In genomic region chr1:31295874-31296485, GRCh38 we compare ENCODE assay signal across 1 cellular context.
TF ChIP-seq lines count a peak whose summit lies in the region.

No MANE protein-coding gene starts in this region.

TF ChIP-seq in K562, 482 proteins besides CTCF, POLR2A, EP300 and RAD21 (continued from another document and continues in another):
- no peak for TF ChIP-seq CHAMP1 (IDR thresholded peaks at IDR 0.05)
- TF ChIP-seq ZNF395 (CRISPR knock-in tag; IDR thresholded peaks at IDR 0.05) = no peak
- TF ChIP-seq ELF1 (tag; IDR thresholded peaks at IDR 0.05) = no peak
- no peak for TF ChIP-seq AFF4 (CRISPR knock-in tag; IDR thresholded peaks at IDR 0.05)
- no peak for TF ChIP-seq PREB (CRISPR knock-in tag; IDR thresholded peaks at IDR 0.05)
- TF ChIP-seq ZNF764 (CRISPR knock-in tag; IDR thresholded peaks at IDR 0.05; ENCODE audit: low read depth) = no peak
- no peak for TF ChIP-seq CEBPZ (IDR thresholded peaks at IDR 0.05; ENCODE audit: borderline replicate concordance, low read depth, low read length)
- no peak for TF ChIP-seq BRF1 (IDR thresholded peaks at IDR 0.05; ENCODE audit: borderline replicate concordance, extremely low read depth, insufficient read length)
- no peak for TF ChIP-seq CREB5 (CRISPR knock-in tag; IDR thresholded peaks at IDR 0.05)
- TF ChIP-seq PHF21A (IDR thresholded peaks at IDR 0.05; ENCODE audit: borderline replicate concordance, low read depth) = no peak
- TF ChIP-seq CBFA2T2 (conservative IDR thresholded peaks at IDR 0.05) = no peak
- TF ChIP-seq HMG20B (CRISPR knock-in tag; IDR thresholded peaks at IDR 0.05) = no peak
- no peak for TF ChIP-seq MEF2D (tag; conservative IDR thresholded peaks at IDR 0.05; ENCODE audit: low read depth)
- no peak for TF ChIP-seq RFX7 (CRISPR knock-in tag; IDR thresholded peaks at IDR 0.05)
- no peak for TF ChIP-seq PHF8 (IDR thresholded peaks at IDR 0.05; ENCODE audit: borderline replicate concordance, low read length)
- TF ChIP-seq ATF3 (IDR thresholded peaks at IDR 0.05) = no peak
- no peak for TF ChIP-seq ATF3 (CRISPR knock-in tag; conservative IDR thresholded peaks at IDR 0.05)
- no peak for TF ChIP-seq E2F6 (IDR thresholded peaks at IDR 0.05; ENCODE audit: borderline replicate concordance in 1 of 2, extremely low read depth in 1 of 2, insufficient read depth in 1 of 2, insufficient read length in 1 of 2, low read depth in 1 of 2, low read length in 1 of 2, poor library complexity in 1 of 2, severe bottlenecking in 1 of 2)
- TF ChIP-seq RBM39 (optimal IDR thresholded peaks at IDR 0.05; ENCODE audit: low read depth, low read length) = no peak
- TF ChIP-seq RB1 (IDR thresholded peaks at IDR 0.05; ENCODE audit: low read depth) = no peak
- no peak for TF ChIP-seq HES1 (IDR thresholded peaks at IDR 0.05; ENCODE audit: low read depth)
- no peak for TF ChIP-seq TAF7 (tag; IDR thresholded peaks at IDR 0.05)
- no peak for TF ChIP-seq KHSRP (IDR thresholded peaks at IDR 0.05)
- no peak for TF ChIP-seq ZNF311 (CRISPR knock-in tag; IDR thresholded peaks at IDR 0.05)
- TF ChIP-seq KLF13 (tag; IDR thresholded peaks at IDR 0.05; ENCODE audit: borderline replicate concordance, low read depth) = no peak
- no peak for TF ChIP-seq DACH1 (IDR thresholded peaks at IDR 0.05; ENCODE audit: partially characterized antibody)
- no peak for TF ChIP-seq ZNF408 (CRISPR knock-in tag; IDR thresholded peaks at IDR 0.05; ENCODE audit: low read depth)
- TF ChIP-seq TARDBP (IDR thresholded peaks at IDR 0.05) = no peak
- no peak for TF ChIP-seq ZNF212 (CRISPR knock-in tag; IDR thresholded peaks at IDR 0.05)
- TF ChIP-seq SIRT6 (IDR thresholded peaks at IDR 0.05; ENCODE audit: low read depth, low read length) = no peak
- TF ChIP-seq HSF4 (CRISPR knock-in tag; IDR thresholded peaks at IDR 0.05; ENCODE audit: borderline replicate concordance) = no peak
- TF ChIP-seq E2F1 (CRISPR knock-in tag; IDR thresholded peaks at IDR 0.05) = no peak
- TF ChIP-seq RBM25 (IDR thresholded peaks at IDR 0.05; ENCODE audit: low read depth, low read length, severe bottlenecking) = peak; percentile 94
- TF ChIP-seq ERF (CRISPR knock-in tag; IDR thresholded peaks at IDR 0.05) = no peak
- TF ChIP-seq MCM5 (IDR thresholded peaks at IDR 0.05; ENCODE audit: low read depth) = no peak
- TF ChIP-seq ZFP91 (CRISPR knock-in tag; IDR thresholded peaks at IDR 0.05) = 0 out of 2 replicates have a peak, but pooled peaks have one; percentile 21
- no peak for TF ChIP-seq ZNF830 (CRISPR knock-in tag; IDR thresholded peaks at IDR 0.05)
- no peak for TF ChIP-seq ZNF165 (CRISPR knock-in tag; IDR thresholded peaks at IDR 0.05; ENCODE audit: borderline replicate concordance)
- no peak for TF ChIP-seq HLTF (IDR thresholded peaks at IDR 0.05)
- TF ChIP-seq ZNF121 (CRISPR knock-in tag; conservative IDR thresholded peaks at IDR 0.05) = no peak
- no peak for TF ChIP-seq HNRNPLL (IDR thresholded peaks at IDR 0.05; ENCODE audit: low read depth, low read length, poor library complexity, severe bottlenecking)
- no peak for TF ChIP-seq ZNF217 (CRISPR knock-in tag; IDR thresholded peaks at IDR 0.05)
